ENCODE assay signal across 1 cellular context in genomic region chr13:27250833-27251165, GRCh38.
TF ChIP-seq lines count a peak whose summit lies in the region.

No MANE protein-coding gene starts in this region.

TF ChIP-seq in liver, 16 proteins besides CTCF, POLR2A, EP300 and RAD21 (continued from another document):
- no peak for TF ChIP-seq HNF4A (conservative IDR thresholded peaks at IDR 0.05)
- no peak for TF ChIP-seq FOXA2 (IDR thresholded peaks at IDR 0.05)
